ENCODE assay signal across 8 cellular contexts in genomic region chr7:27739301-27739913, GRCh38. TPM values are rescaled to one million over a fixed set of nuclear protein-coding genes. Genes with fewer than 3 reads are reported as not detected.
A peak's percentile ranks its signal among the peaks of the same experiment; 100 is the strongest.
DNase-seq lines count a peak whose midpoint lies in the region; ATAC-seq and TF ChIP-seq lines count a peak whose summit lies in the region.

No MANE protein-coding gene starts in this region.

- H3K4me3 ChIP-seq in body of pancreas (peak overlapping the region; percentile 74 to 94), thyroid gland (replicated peaks in 1 of 3) (peak overlapping the region; percentile 71 to 100 (median 90))

- peak overlapping the region; percentile 98 to 100 (median 100) for H3K27ac ChIP-seq in body of pancreas
- peak overlapping the region; percentile 48 to 96 (median 94) for H3K27ac ChIP-seq in thyroid gland

- DNase-seq in Right ventricle myocardium inferior (ENCODE audit: missing footprints) = no peak
- no peak for DNase-seq in cardiac septum (ENCODE audit: low spot score)
- DNase-seq in NCI-H526 treated with DMSO at 0.1 percent for 48 hours (lab: John Stamatoyannopoulos, UW) = peak; percentile 85
- DNase-seq in body of pancreas = no peak
- no peak for DNase-seq in left colon
- no peak for DNase-seq in thyroid gland
- no peak for DNase-seq in inferior parietal cortex (ENCODE audit: extremely low spot score)

- no peaks in the 10 kb centered on the region for H3K9me3 ChIP-seq in body of pancreas
- H3K9me3 ChIP-seq in thyroid gland = no peaks in the 10 kb centered on the region

- ATAC-seq in Right ventricle myocardium inferior (peak; percentile 59), HG02642 (IDR thresholded peaks at IDR 0.05; ENCODE audit: poor library complexity, unreplicated experiment) (peak; percentile 32), body of pancreas (peak; percentile 25), left colon (peak; percentile 32)

- H3K36me3 ChIP-seq in body of pancreas (replicated peaks in 1 of 2; ENCODE audit: insufficient read depth in 1 of 2, low read depth in 2 of 2) (no peaks in the 10 kb centered on the region), thyroid gland (no peaks in the 10 kb centered on the region)

- intact Hi-C loops in Right ventricle myocardium inferior (cut with DNase I) = no loop called here
- intact Hi-C loops in cardiac septum (cut with DNase I) = no loop called here
- intact Hi-C loops in body of pancreas (cut with DNase I) = no loop called here
- intact Hi-C loops in left colon (cut with DNase I, micrococcal nuclease) = no loop called here
- intact Hi-C loops in thyroid gland (cut with DNase I) = loop anchor here (5.0 kb wide), 1 partner anchor 77 kb away; the partner anchor contains the start of gene HIBADH

- TF ChIP-seq CTCF in body of pancreas (IDR thresholded peaks at IDR 0.05) (no peak), thyroid gland (IDR thresholded peaks at IDR 0.05) (no peak)

- WGBS in body of pancreas, 2 donors = 0 to 2% methylated on average over 17 of the region's 17 CpGs
- WGBS in thyroid gland, 2 donors = 8 to 11% methylated on average over 17 of the region's 17 CpGs

- TF ChIP-seq POLR2A in body of pancreas (IDR thresholded peaks at IDR 0.05) = no peak
- TF ChIP-seq POLR2A in thyroid gland (IDR thresholded peaks at IDR 0.05) = no peak

- H3K27me3 ChIP-seq in body of pancreas (no peaks in the 10 kb centered on the region), thyroid gland (no peaks in the 10 kb centered on the region)

- H3K4me1 ChIP-seq in body of pancreas (peaks cover 72% of the 10 kb centered on the region), thyroid gland (peaks cover under 1 to 10% of the 10 kb centered on the region in 2 donors)

RNA-seq across cellular contexts. Expression of gene TAX1BP1, which starts 0.6 kb away (rescaled TPM):
- total RNA-seq in Right ventricle myocardium inferior (169 TPM), cardiac septum (149 TPM), body of pancreas (10 to 100 TPM; 38.9 to 57.6 TPM), left colon (100 to 1,000 TPM; 119 to 135 TPM), thyroid gland (100 to 1,000 TPM in 3 of 4 donors, 10 to 100 TPM in 1; 97.7 to 143 (median 120) TPM)
